19 cellular contexts compared by ENCODE assay signal in the genomic region with DNA sequence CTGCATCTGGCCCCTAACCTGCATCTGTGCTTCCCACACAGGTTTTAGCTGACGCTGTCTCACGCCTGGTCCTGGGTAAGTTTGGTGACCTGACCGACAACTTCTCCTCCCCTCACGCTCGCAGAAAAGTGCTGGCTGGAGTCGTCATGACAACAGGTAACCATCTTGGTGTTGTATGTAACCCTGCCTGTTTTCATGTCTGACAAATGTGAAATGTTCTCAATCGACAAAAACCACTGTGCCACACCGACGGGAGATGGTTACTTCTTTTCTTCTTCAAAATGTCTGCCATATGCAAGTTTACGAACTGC.
DNase-seq lines count a peak whose midpoint lies in the region; ATAC-seq and TF ChIP-seq lines count a peak whose summit lies in the region.
"Had no signal": no experiment of that assay in that cellular context is flagged by ENCODE, and none has a peak within 500 bp of the region (broad histone marks: within the 10 kb centered on the region; RNA-seq: fewer than 3 reads in every experiment).

No MANE protein-coding gene starts in this region.

- no peaks in the 10 kb centered on the region for H3F3A ChIP-seq in GM23248 (ENCODE audit: insufficient read depth)

- TF ChIP-seq CTCF in WTC11 (IDR thresholded peaks at IDR 0.05) (no peak), osteoblast (IDR thresholded peaks at IDR 0.05; ENCODE audit: extremely low read depth, low read depth, low read length) (no peak), nephron progenitor cell (IDR thresholded peaks at IDR 0.05) (no peak)

- ATAC-seq in WTC11 (no peak), GM21360 (IDR thresholded peaks at IDR 0.05; ENCODE audit: unreplicated experiment) (no peak)

- H3K4me1 ChIP-seq in osteoblast (ENCODE audit: insufficient read depth, low read length) (no peaks in the 10 kb centered on the region), GM23248 (ENCODE audit: insufficient read depth) (peaks cover 3% of the 10 kb centered on the region; the same call in 1 of the 2 replicates)
- H3K4me1 ChIP-seq: BE2C, HAP-1 had no signal

- H3K9me3 ChIP-seq in osteoblast (ENCODE audit: low read depth, low read length): no peaks in the 10 kb centered on the region
- H3K9me3 ChIP-seq in GM23248 (ENCODE audit: low read depth): no peaks in the 10 kb centered on the region
- H3K9me3 ChIP-seq: BE2C, HAP-1 had no signal

- DNase-seq in H7: peak; percentile 24
- DNase-seq in WTC11 (ENCODE audit: low spot score): no peak
- peak; percentile 64 for DNase-seq in left kidney (ENCODE audit: low read depth, low spot score)
- DNase-seq in osteoblast (ENCODE audit: insufficient read length, low spot score, missing footprints): peak; percentile 54
- DNase-seq in GM23248: no peak
- DNase-seq in nephron progenitor cell: no peak
- DNase-seq: ACHN; BE2C; C1 segment of cervical spinal cord; CD4-positive, CD25-positive, alpha-beta regulatory T cell; CD8-positive, alpha-beta memory T cell; COR-L47; DMS 273 treated with DMSO at 0.1 percent for 48 hours; DMS53; GDM1; GOT3 had no signal

- H2AFZ ChIP-seq in osteoblast (ENCODE audit: low read length) (no peak overlapping the region), GM23248 (no peak overlapping the region)

- H3K36me3 ChIP-seq in H7 (replicated peaks; ENCODE audit: control insufficient read depth, insufficient read depth, low read length) (no peaks in the 10 kb centered on the region; the same call in 1 of the 2 replicates), osteoblast (ENCODE audit: insufficient read depth, low read length) (peaks cover 19% of the 10 kb centered on the region), GM23248 (ENCODE audit: low read depth) (peaks cover 25% of the 10 kb centered on the region)
- H3K36me3 ChIP-seq: HAP-1 had no signal

- peaks cover 3% of the 10 kb centered on the region for H3K36me3 Mint-ChIP-seq in WTC11
- H3K36me3 Mint-ChIP-seq in nephron progenitor cell (ENCODE audit: low read depth): peaks cover 23% of the 10 kb centered on the region

- 86% methylated on average over 10 of the region's 10 CpGs for WGBS in GM23248 (ENCODE audit: low coverage in 1 of 2, low lambda C conversion rate in 2 of 2, missing lambda C conversion rate in 2 of 2), 2 experiments

- H3K4me3 Mint-ChIP-seq in WTC11 (no peak overlapping the region), nephron progenitor cell (no peak overlapping the region)
- H3K4me3 Mint-ChIP-seq: CD4-positive, CD25-positive, alpha-beta regulatory T cell; CD8-positive, alpha-beta memory T cell had no signal

- POLR2A ChIA-PET in WTC11 (lab: Charles Lee): no interaction called here

- H3K4me2 ChIP-seq in osteoblast (ENCODE audit: insufficient read depth, low read length) (no peak overlapping the region), GM23248 (ENCODE audit: unreplicated experiment) (no peak overlapping the region)
- H3K4me2 ChIP-seq: KMS-11 had no signal

- no peaks in the 10 kb centered on the region for H3K27me3 Mint-ChIP-seq in WTC11 (ENCODE audit: low read depth)
- peaks cover 3% of the 10 kb centered on the region for H3K27me3 Mint-ChIP-seq in nephron progenitor cell (ENCODE audit: low read depth, poor library complexity)
- H3K27me3 Mint-ChIP-seq: CD4-positive, CD25-positive, alpha-beta regulatory T cell; CD8-positive, alpha-beta memory T cell had no signal

- no peaks in the 10 kb centered on the region for H4K20me1 ChIP-seq in osteoblast (ENCODE audit: insufficient read depth, low read length)
- no peaks in the 10 kb centered on the region; the same call in 1 of the 2 replicates for H4K20me1 ChIP-seq in GM23248 (ENCODE audit: insufficient read depth)

- H3K9me3 Mint-ChIP-seq in WTC11: no peaks in the 10 kb centered on the region
- H3K9me3 Mint-ChIP-seq in nephron progenitor cell: peaks cover under 1% of the 10 kb centered on the region
- H3K9me3 Mint-ChIP-seq: CD4-positive, CD25-positive, alpha-beta regulatory T cell; CD8-positive, alpha-beta memory T cell had no signal

- H3K4me3 ChIP-seq in H7 (ENCODE audit: insufficient read depth, low read depth, low read length) (no peak overlapping the region), osteoblast (ENCODE audit: insufficient read depth, low read length) (no peak overlapping the region), GM23248 (no peak overlapping the region)
- H3K4me3 ChIP-seq: HAP-1 had no signal

- H3K27ac ChIP-seq in osteoblast (ENCODE audit: low read depth, low read length): no peak overlapping the region
- H3K27ac ChIP-seq in GM23248: no peak overlapping the region
- H3K27ac ChIP-seq: KMS-11 had no signal

- H3K9me2 ChIP-seq in GM23248 (ENCODE audit: insufficient read depth): no peaks in the 10 kb centered on the region

- CTCF ChIA-PET in WTC11 (lab: Charles Lee): no interaction called here

- H3K4me1 Mint-ChIP-seq in WTC11 (no peaks in the 10 kb centered on the region), nephron progenitor cell (peaks cover 17% of the 10 kb centered on the region)
- H3K4me1 Mint-ChIP-seq: CD8-positive, alpha-beta memory T cell had no signal

- H3K9ac ChIP-seq in GM23248: no peak overlapping the region
- H3K9ac ChIP-seq: KMS-11 had no signal

- in situ Hi-C loops in GM23248 (cut with MboI): no loop called here

- H3K27me3 ChIP-seq in H7 (ENCODE audit: control insufficient read depth, insufficient read depth, low read length) (no peaks in the 10 kb centered on the region), osteoblast (ENCODE audit: insufficient read depth, low read length) (no peaks in the 10 kb centered on the region), GM23248 (replicated peaks; ENCODE audit: insufficient read depth) (no peaks in the 10 kb centered on the region)
- H3K27me3 ChIP-seq: BE2C had no signal

- H3K79me2 ChIP-seq in osteoblast (ENCODE audit: insufficient read depth, low read length): no peaks in the 10 kb centered on the region
- no peaks in the 10 kb centered on the region for H3K79me2 ChIP-seq in GM23248 (ENCODE audit: insufficient read depth)

- H3K27ac Mint-ChIP-seq in WTC11: 0 out of 2 replicates have a peak overlapping the region, but pooled peaks have one; percentile 54
- H3K27ac Mint-ChIP-seq in nephron progenitor cell: no peak overlapping the region

TF ChIP-seq in WTC11, 78 proteins besides CTCF, POLR2A, EP300 and RAD21 (continues in another document):
- TF ChIP-seq JAZF1 (CRISPR knock-in tag; IDR thresholded peaks at IDR 0.05): no peak
- TF ChIP-seq PRRX2 (CRISPR knock-in tag; IDR thresholded peaks at IDR 0.05): no peak
- no peak for TF ChIP-seq E2F1 (CRISPR knock-in tag; IDR thresholded peaks at IDR 0.05)
- TF ChIP-seq ZNF396 (CRISPR knock-in tag; IDR thresholded peaks at IDR 0.05; ENCODE audit: borderline replicate concordance): no peak
- TF ChIP-seq, protein P1, sequence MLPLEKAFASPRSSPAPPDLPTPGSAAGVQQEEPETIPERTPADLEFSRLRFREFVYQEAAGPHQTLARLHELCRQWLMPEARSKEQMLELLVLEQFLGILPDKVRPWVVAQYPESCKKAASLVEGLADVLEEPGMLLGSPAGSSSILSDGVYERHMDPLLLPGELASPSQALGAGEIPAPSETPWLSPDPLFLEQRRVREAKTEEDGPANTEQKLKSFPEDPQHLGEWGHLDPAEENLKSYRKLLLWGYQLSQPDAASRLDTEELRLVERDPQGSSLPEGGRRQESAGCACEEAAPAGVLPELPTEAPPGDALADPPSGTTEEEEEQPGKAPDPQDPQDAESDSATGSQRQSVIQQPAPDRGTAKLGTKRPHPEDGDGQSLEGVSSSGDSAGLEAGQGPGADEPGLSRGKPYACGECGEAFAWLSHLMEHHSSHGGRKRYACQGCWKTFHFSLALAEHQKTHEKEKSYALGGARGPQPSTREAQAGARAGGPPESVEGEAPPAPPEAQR (CRISPR knock-in tag; IDR thresholded peaks at IDR 0.05): no peak
- no peak for TF ChIP-seq GABPB1 (CRISPR knock-in tag; IDR thresholded peaks at IDR 0.05)
- no peak for TF ChIP-seq CBFB (CRISPR knock-in tag; IDR thresholded peaks at IDR 0.05; ENCODE audit: low read depth)
- TF ChIP-seq ZNF219 (CRISPR knock-in tag; IDR thresholded peaks at IDR 0.05; ENCODE audit: borderline replicate concordance): no peak
- no peak for TF ChIP-seq CREM (CRISPR knock-in tag; IDR thresholded peaks at IDR 0.05)
- TF ChIP-seq JUN (CRISPR knock-in tag; IDR thresholded peaks at IDR 0.05): no peak
- TF ChIP-seq, protein P2, sequence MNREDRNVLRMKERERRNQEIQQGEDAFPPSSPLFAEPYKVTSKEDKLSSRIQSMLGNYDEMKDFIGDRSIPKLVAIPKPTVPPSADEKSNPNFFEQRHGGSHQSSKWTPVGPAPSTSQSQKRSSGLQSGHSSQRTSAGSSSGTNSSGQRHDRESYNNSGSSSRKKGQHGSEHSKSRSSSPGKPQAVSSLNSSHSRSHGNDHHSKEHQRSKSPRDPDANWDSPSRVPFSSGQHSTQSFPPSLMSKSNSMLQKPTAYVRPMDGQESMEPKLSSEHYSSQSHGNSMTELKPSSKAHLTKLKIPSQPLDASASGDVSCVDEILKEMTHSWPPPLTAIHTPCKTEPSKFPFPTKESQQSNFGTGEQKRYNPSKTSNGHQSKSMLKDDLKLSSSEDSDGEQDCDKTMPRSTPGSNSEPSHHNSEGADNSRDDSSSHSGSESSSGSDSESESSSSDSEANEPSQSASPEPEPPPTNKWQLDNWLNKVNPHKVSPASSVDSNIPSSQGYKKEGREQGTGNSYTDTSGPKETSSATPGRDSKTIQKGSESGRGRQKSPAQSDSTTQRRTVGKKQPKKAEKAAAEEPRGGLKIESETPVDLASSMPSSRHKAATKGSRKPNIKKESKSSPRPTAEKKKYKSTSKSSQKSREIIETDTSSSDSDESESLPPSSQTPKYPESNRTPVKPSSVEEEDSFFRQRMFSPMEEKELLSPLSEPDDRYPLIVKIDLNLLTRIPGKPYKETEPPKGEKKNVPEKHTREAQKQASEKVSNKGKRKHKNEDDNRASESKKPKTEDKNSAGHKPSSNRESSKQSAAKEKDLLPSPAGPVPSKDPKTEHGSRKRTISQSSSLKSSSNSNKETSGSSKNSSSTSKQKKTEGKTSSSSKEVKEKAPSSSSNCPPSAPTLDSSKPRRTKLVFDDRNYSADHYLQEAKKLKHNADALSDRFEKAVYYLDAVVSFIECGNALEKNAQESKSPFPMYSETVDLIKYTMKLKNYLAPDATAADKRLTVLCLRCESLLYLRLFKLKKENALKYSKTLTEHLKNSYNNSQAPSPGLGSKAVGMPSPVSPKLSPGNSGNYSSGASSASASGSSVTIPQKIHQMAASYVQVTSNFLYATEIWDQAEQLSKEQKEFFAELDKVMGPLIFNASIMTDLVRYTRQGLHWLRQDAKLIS (CRISPR knock-in tag; IDR thresholded peaks at IDR 0.05; ENCODE audit: borderline replicate concordance): no peak
- no peak for TF ChIP-seq ZNF671 (CRISPR knock-in tag; IDR thresholded peaks at IDR 0.05)

Comparison
In these comparisons a context has a peak if more than half of its experiments do, and no peak if none do; other contexts are left out.
1. DNase-seq: peak in H7 (single experiment), left kidney (single experiment) and osteoblast (single experiment); none in WTC11 (single experiment), GM23248 (single experiment) and nephron progenitor cell (single experiment).